In the genomic region with DNA sequence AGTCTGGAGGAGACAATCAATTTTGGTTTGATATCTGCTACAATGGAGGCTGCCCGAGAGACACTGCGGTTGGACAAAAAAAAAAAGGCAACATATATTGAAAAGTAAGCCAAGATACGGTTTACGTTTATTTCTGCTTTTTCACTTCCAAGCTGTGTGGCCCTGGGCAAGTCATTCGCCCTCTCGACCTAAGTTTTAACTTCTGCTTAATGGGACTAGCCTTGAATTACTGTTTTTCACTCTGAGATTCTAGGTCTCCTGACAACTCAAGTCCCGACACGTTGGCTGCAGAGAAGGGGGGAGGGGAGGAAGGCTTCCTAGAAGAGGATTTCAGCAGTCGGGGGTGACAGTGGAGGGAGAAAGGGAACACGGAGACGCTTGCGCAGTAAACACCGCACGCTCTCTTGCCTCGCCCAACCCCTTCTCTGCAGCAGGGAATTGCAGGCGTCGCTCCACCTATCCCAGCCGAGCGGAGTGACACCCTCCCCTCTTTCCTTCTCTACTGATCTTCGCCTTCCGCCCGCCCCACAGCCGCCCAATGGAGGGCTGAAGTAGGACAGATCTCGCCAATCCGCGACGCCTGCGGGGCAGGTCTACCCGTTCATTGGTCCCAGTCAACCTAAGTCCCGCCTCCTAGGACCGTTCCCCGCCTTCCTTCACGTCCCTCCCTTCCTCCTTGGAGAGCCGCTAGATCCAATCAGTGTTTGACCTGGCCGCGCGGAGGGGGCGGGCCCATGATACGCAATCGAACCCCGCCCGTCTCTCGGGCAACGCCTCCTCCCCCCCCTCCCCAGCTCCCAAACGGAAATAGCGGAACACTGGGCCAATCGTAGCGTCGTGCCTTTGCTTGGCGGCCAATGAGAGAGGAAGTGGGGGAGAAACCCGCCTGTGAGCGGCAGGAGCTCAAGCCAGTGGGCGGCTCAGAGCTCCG, we compare ENCODE assay signal across 8 cellular contexts. TPM values are rescaled to one million over a fixed set of nuclear protein-coding genes. Genes with fewer than 3 reads are reported as not detected.
DNase-seq lines count a peak whose midpoint lies in the region; ATAC-seq and TF ChIP-seq lines count a peak whose summit lies in the region.

No MANE protein-coding gene starts in this region.

- peak; percentile 55 for TF ChIP-seq POLR2A in GM10847 (IDR thresholded peaks at IDR 0.05; ENCODE audit: extremely low read depth, insufficient read length)
- peak; percentile 78 for TF ChIP-seq POLR2A in testis (IDR thresholded peaks at IDR 0.05)

- no peaks in the 10 kb centered on the region for H3K27me3 Mint-ChIP-seq in activated naive CD8-positive, alpha-beta T cell treated with anti-CD3 and anti-CD28 coated beads for 36 hours
- peaks cover 17% of the 10 kb centered on the region for H3K27me3 Mint-ChIP-seq in glutamatergic neuron (ENCODE audit: unreplicated experiment)

- peaks cover 27% of the 10 kb centered on the region for H3K4me1 Mint-ChIP-seq in activated naive CD8-positive, alpha-beta T cell treated with anti-CD3 and anti-CD28 coated beads for 36 hours
- H3K4me1 Mint-ChIP-seq in glutamatergic neuron (ENCODE audit: low read depth, unreplicated experiment), result peaks cover 14% of the 10 kb centered on the region

- peak overlapping the region; percentile 94 for H3K4me3 Mint-ChIP-seq in activated naive CD8-positive, alpha-beta T cell treated with anti-CD3 and anti-CD28 coated beads for 36 hours
- peak overlapping the region; percentile 85 for H3K4me3 Mint-ChIP-seq in glutamatergic neuron (ENCODE audit: unreplicated experiment)

- peak overlapping the region; percentile 83 to 97 for H3K27ac ChIP-seq in testis

- peak overlapping the region; percentile 94 for H3K27ac Mint-ChIP-seq in activated naive CD8-positive, alpha-beta T cell treated with anti-CD3 and anti-CD28 coated beads for 36 hours
- H3K27ac Mint-ChIP-seq in glutamatergic neuron (ENCODE audit: unreplicated experiment), result peak overlapping the region; percentile 99

- H3K4me1 ChIP-seq in testis, result peaks cover 50% of the 10 kb centered on the region

- no peaks in the 10 kb centered on the region for H3K36me3 Mint-ChIP-seq in activated naive CD8-positive, alpha-beta T cell treated with anti-CD3 and anti-CD28 coated beads for 36 hours
- no peaks in the 10 kb centered on the region for H3K36me3 Mint-ChIP-seq in glutamatergic neuron (ENCODE audit: unreplicated experiment)

- intact Hi-C loops in testis (cut with DNase I; ENCODE audit: low total_unique reads), result no loop called here

- no peaks in the 10 kb centered on the region for H3K9me3 Mint-ChIP-seq in activated naive CD8-positive, alpha-beta T cell treated with anti-CD3 and anti-CD28 coated beads for 36 hours
- peaks cover 9% of the 10 kb centered on the region for H3K9me3 Mint-ChIP-seq in glutamatergic neuron (ENCODE audit: unreplicated experiment)

- DNase-seq in NCI-H1105 (lab: John Stamatoyannopoulos, UW) (peak; percentile 100), SKM-1 (lab: John Stamatoyannopoulos, UW; ENCODE audit: unreplicated experiment) (peak; percentile 93), glutamatergic neuron (peak; percentile 98), omental fat pad (ENCODE audit: low spot score) (peak; percentile 94), testis (peak; percentile 100)
- DNase-seq in activated naive CD8-positive, alpha-beta T cell treated with anti-CD3 and anti-CD28 coated beads for 36 hours, result peak; percentile 99

- H3K27me3 ChIP-seq in testis, result no peaks in the 10 kb centered on the region

- no peaks in the 10 kb centered on the region for H3K9me3 ChIP-seq in testis

- TF ChIP-seq CTCF in glutamatergic neuron (IDR thresholded peaks at IDR 0.05; ENCODE audit: partially characterized antibody, unreplicated experiment) (no peak), omental fat pad (IDR thresholded peaks at IDR 0.05) (no peak), testis (IDR thresholded peaks at IDR 0.05) (no peak)

- WGBS in testis, 2 donors, result 0 to 1% methylated on average over 14 to 51 of the region's 54 CpGs

- no peaks in the 10 kb centered on the region for H3K36me3 ChIP-seq in testis (ENCODE audit: low read depth, missing control alignments)

- peak overlapping the region; percentile 81 to 97 for H3K4me3 ChIP-seq in testis

- ATAC-seq in HG02642 (IDR thresholded peaks at IDR 0.05; ENCODE audit: poor library complexity, unreplicated experiment) (peak; percentile 93), omental fat pad (ENCODE audit: low FRiP score) (peak; percentile 97)

RNA-seq across cellular contexts. Expression of a gene that starts 0.5 kb away (rescaled TPM):
- total RNA-seq in activated naive CD8-positive, alpha-beta T cell treated with anti-CD3 and anti-CD28 coated beads for 36 hours, result 10 to 100 TPM; 83.0 to 83.2 TPM
- total RNA-seq in glutamatergic neuron (ENCODE audit: unreplicated experiment), result 175 TPM
- 10 to 100 TPM; 63.9 to 88.0 (median 72.4) TPM for total RNA-seq in omental fat pad
- total RNA-seq in testis, result 100 to 1,000 TPM; 301 to 358 TPM
- 226 TPM for polyA plus RNA-seq in testis (ENCODE audit: insufficient read depth, low read depth, low replicate concordance)

RNA-seq across cellular contexts. Expression of a gene that starts 3.2 kb away (rescaled TPM):
- under 1 TPM; 0.58 to 0.72 TPM for total RNA-seq in activated naive CD8-positive, alpha-beta T cell treated with anti-CD3 and anti-CD28 coated beads for 36 hours
- total RNA-seq in glutamatergic neuron (ENCODE audit: unreplicated experiment) (not detected), omental fat pad (10 to 100 TPM in 1 of 4 donors, under 1 TPM in 3; 0.36 to 14.2 (median 0.44) TPM), testis (100 to 1,000 TPM in 1 of 2 donors, 10 to 100 TPM in 1; 65.3 to 101 TPM)
- 137 TPM for polyA plus RNA-seq in testis (ENCODE audit: insufficient read depth, low read depth, low replicate concordance)

RNA-seq across cellular contexts. Expression of a gene that starts 46.8 kb away (rescaled TPM):
- 10 to 100 TPM; 28.7 to 30.9 TPM for total RNA-seq in activated naive CD8-positive, alpha-beta T cell treated with anti-CD3 and anti-CD28 coated beads for 36 hours
- total RNA-seq in glutamatergic neuron (ENCODE audit: unreplicated experiment) (13.6 TPM), omental fat pad (10 to 100 TPM; 10.2 to 20.3 (median 17.0) TPM), testis (100 to 1,000 TPM in 1 of 2 donors, 10 to 100 TPM in 1; 56.0 to 101 TPM)
- polyA plus RNA-seq in testis (ENCODE audit: insufficient read depth, low read depth, low replicate concordance), result 98.0 TPM

RNA-seq across cellular contexts. Expression of a gene that starts 51.8 kb away (rescaled TPM):
- 10 to 100 TPM; 41.6 to 44.8 TPM for total RNA-seq in activated naive CD8-positive, alpha-beta T cell treated with anti-CD3 and anti-CD28 coated beads for 36 hours
- total RNA-seq in glutamatergic neuron (ENCODE audit: unreplicated experiment) (51.0 TPM), omental fat pad (10 to 100 TPM; 14.4 to 32.2 (median 19.6) TPM), testis (100 to 1,000 TPM; 244 to 246 TPM)
- polyA plus RNA-seq in testis (ENCODE audit: insufficient read depth, low read depth, low replicate concordance), result 156 TPM

Comparison
In these comparisons a context has a peak if more than half of its experiments do, and no peak if none do; other contexts are left out.
1. Peak in every context shown above with its lines: DNase-seq, ATAC-seq, H3K4me3 ChIP-seq and H3K27ac ChIP-seq.
2. RNA of a gene that starts 3.2 kb away (total RNA-seq): 65.3 to 101 TPM in testis; 0.58 to 0.72 TPM in activated naive CD8-positive, alpha-beta T cell treated with anti-CD3 and anti-CD28 coated beads for 36 hours, 0.36 to 14.2 TPM in omental fat pad and not detected in glutamatergic neuron (single experiment); every median in the first group is over 4 times any median in the second.